In genomic region chr16:81744911-81745310, GRCh38 we compare ENCODE assay signal across 16 cellular contexts.
"Had no signal": no experiment of that assay in that cellular context is flagged by ENCODE, and none has a peak within 500 bp of the region (broad histone marks: within the 10 kb centered on the region; RNA-seq: fewer than 3 reads in every experiment).

No MANE protein-coding gene starts in this region.

- H3K36me3 ChIP-seq: adrenal gland, gastrocnemius medialis had no signal

- DNase-seq: activated B cell treated with CpG ODN at 0.5 μM for 24 hours; activated CD4-positive, alpha-beta T cell treated with anti-CD3 and anti-CD28 coated beads, Interleukin-2, amount 10 ng/mL, durations not matched to agents 7 days and 5 days; activated naive CD4-positive, alpha-beta T cell treated with anti-CD3 and anti-CD28 coated beads, Interleukin-2, amount 50 U/mL, for 16 hours; activated T-cell treated with anti-CD3 and anti-CD28 coated beads for 4 hours; adrenal gland; central memory CD4-positive, alpha-beta T cell; effector CD8-positive, alpha-beta T cell; gastrocnemius medialis; midbrain; occipital lobe; psoas muscle; stimulated activated CD4-positive, alpha-beta T cell treated with anti-CD3 and anti-CD28 coated beads, Interleukin-4, amount 100 ng/mL, for 1 hour; stimulated activated CD8-positive, alpha-beta memory T cell treated with anti-CD3 and anti-CD28 coated beads, Interleukin-4, amount 100 ng/mL, for 48 hours; T-helper 1 cell had no signal

- ATAC-seq: gastrocnemius medialis, psoas muscle, sciatic nerve had no signal

- H3K4me1 ChIP-seq: adrenal gland, psoas muscle had no signal

- H3K9me3 ChIP-seq: adrenal gland, gastrocnemius medialis, psoas muscle had no signal

- H3K27ac ChIP-seq: adrenal gland, coronary artery, gastrocnemius medialis, psoas muscle had no signal

- H3K4me3 ChIP-seq: adrenal gland, coronary artery, psoas muscle had no signal

- H3K27me3 ChIP-seq: adrenal gland, gastrocnemius medialis had no signal
